20 cellular contexts compared by ENCODE assay signal in the genomic region with DNA sequence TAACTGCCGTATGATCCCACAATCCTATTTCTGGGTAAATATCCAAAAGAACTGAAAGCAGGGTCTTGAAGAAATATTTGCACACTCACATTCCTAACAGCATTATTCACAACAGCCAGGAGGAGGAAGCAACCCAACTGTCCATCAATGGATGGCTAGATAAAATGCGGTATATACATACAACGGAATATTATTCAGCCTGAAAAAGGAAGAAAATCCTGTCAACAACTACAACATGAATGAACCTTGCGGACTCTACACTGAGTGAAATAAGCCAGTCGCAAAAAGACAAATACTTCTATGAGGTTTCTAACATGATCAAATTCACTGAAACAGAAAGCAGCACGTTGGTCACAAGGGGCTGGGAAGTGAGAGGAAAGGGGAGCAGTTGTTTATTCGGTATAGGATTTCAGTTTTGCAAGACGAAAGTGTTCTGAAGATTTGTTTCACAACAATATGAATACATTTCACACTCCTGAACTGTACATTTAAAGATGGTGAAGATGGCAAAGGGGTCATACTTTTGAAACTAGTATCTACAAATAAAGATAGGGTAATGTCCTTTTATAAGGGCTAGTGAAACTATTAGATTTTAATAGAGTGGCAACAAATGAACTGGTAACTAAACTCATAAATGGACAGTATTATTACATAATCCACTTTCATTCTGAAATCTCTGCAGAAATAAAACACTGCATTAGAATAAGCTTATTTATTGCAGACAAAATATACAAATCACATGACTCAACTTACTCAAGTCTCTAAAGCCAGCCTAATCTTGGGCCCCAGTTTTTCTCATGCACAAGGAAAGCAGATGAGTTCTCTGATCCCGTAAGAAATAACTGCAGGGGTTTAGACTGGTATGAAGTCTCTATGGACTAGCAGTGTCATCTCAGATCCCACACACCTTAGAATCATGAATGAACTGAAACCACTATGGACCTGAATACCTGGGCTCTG. TPM values are rescaled to one million over a fixed set of nuclear protein-coding genes. Genes with fewer than 3 reads are reported as not detected.
DNase-seq lines count a peak whose midpoint lies in the region; ATAC-seq and TF ChIP-seq lines count a peak whose summit lies in the region.
"Had no signal": no experiment of that assay in that cellular context is flagged by ENCODE, and none has a peak within 500 bp of the region (broad histone marks: within the 10 kb centered on the region; RNA-seq: fewer than 3 reads in every experiment).

No MANE protein-coding gene starts in this region.

- no peaks in the 10 kb centered on the region for H3K9me2 ChIP-seq in MM.1S (replicated peaks; ENCODE audit: insufficient read depth, low read length)

- peak overlapping the region; percentile 75 for H3K27ac Mint-ChIP-seq in osteocyte (ENCODE audit: unreplicated experiment)
- H3K27ac Mint-ChIP-seq in endodermal cell = no peak overlapping the region
- H3K27ac Mint-ChIP-seq: B cell, H9 had no signal

- H2AFZ ChIP-seq in MM.1S (ENCODE audit: low read length) (no peak overlapping the region), mesenchymal stem cell (ENCODE audit: low read depth, low read length) (no peak overlapping the region)

- peaks cover 38% of the 10 kb centered on the region for H3K4me1 ChIP-seq in MM.1S (ENCODE audit: low read length)
- H3K4me1 ChIP-seq in mesenchymal stem cell (ENCODE audit: control insufficient read depth, insufficient read depth, low read depth, low read length) = peaks cover 1% of the 10 kb centered on the region
- no peaks in the 10 kb centered on the region for H3K4me1 ChIP-seq in endodermal cell (ENCODE audit: control insufficient read depth, insufficient read depth, low read length)

- no peak overlapping the region for H2BK5ac ChIP-seq in mesenchymal stem cell (ENCODE audit: low read depth, low read length, poor library complexity, severe bottlenecking)

- no peaks in the 10 kb centered on the region for H3K27me3 Mint-ChIP-seq in osteocyte (ENCODE audit: unreplicated experiment)
- no peaks in the 10 kb centered on the region for H3K27me3 Mint-ChIP-seq in endodermal cell (ENCODE audit: insufficient read depth)
- H3K27me3 Mint-ChIP-seq: B cell had no signal

- no peak overlapping the region for H2BK120ac ChIP-seq in mesenchymal stem cell (ENCODE audit: low read depth, low read length)

- no peak overlapping the region for H3K9ac ChIP-seq in MM.1S (ENCODE audit: low read length)
- H3K9ac ChIP-seq in mesenchymal stem cell (ENCODE audit: low read length) = no peak overlapping the region
- no peak overlapping the region for H3K9ac ChIP-seq in endodermal cell (ENCODE audit: extremely low read depth, low read length, poor library complexity, severe bottlenecking)

- no peak overlapping the region for H3K18ac ChIP-seq in mesenchymal stem cell (ENCODE audit: low read depth in 1 of 2, low read length in 2 of 2)

- H3K9me3 Mint-ChIP-seq in osteocyte (ENCODE audit: unreplicated experiment) (no peaks in the 10 kb centered on the region), endodermal cell (no peaks in the 10 kb centered on the region)
- H3K9me3 Mint-ChIP-seq: H9 had no signal

- no peak overlapping the region for H2BK12ac ChIP-seq in mesenchymal stem cell (ENCODE audit: low read length in 2 of 2)

- H3K14ac ChIP-seq in mesenchymal stem cell (ENCODE audit: low read length in 2 of 2) = no peak overlapping the region

- H3K9me3 ChIP-seq in MM.1S (replicated peaks; ENCODE audit: insufficient read depth, low read length) (no peaks in the 10 kb centered on the region), mesenchymal stem cell (ENCODE audit: control insufficient read depth, low read length) (no peaks in the 10 kb centered on the region), endodermal cell (ENCODE audit: control insufficient read depth, low read length) (peaks cover under 1% of the 10 kb centered on the region)
- H3K9me3 ChIP-seq: heart left ventricle, tibial nerve had no signal

- H3F3A ChIP-seq in MM.1S (ENCODE audit: insufficient read depth, low read length) = peaks cover 34% of the 10 kb centered on the region

- peaks cover 54% of the 10 kb centered on the region for H3K36me3 Mint-ChIP-seq in osteocyte (ENCODE audit: unreplicated experiment)
- H3K36me3 Mint-ChIP-seq in endodermal cell (ENCODE audit: low read depth) = peaks cover 55% of the 10 kb centered on the region

- H3K23ac ChIP-seq in mesenchymal stem cell (ENCODE audit: low read length in 2 of 2) = no peak overlapping the region

- peaks cover 17% of the 10 kb centered on the region for H3K36me3 ChIP-seq in MM.1S (replicated peaks; ENCODE audit: insufficient read depth, low read length)
- H3K36me3 ChIP-seq in mesenchymal stem cell (ENCODE audit: control insufficient read depth in 1 of 2, insufficient read depth in 2 of 2, low read depth in 1 of 2, low read length in 2 of 2) = peaks cover 9 to 60% of the 10 kb centered on the region in 2 experiments
- peaks cover 78% of the 10 kb centered on the region for H3K36me3 ChIP-seq in endodermal cell (ENCODE audit: control insufficient read depth, insufficient read depth, low read length)

- 90% methylated on average over 7 of the region's 9 CpGs for WGBS in mesenchymal stem cell
- WGBS in endodermal cell (ENCODE audit: insufficient coverage in 1 of 2, insufficient read length in 1 of 2), 2 experiments = 97% methylated on average over 5 to 9 of the region's 9 CpGs

- TF ChIP-seq CTCF in MM.1S (IDR thresholded peaks at IDR 0.05; ENCODE audit: low read length) (no peak), choroid plexus epithelial cell (conservative IDR thresholded peaks at IDR 0.05; ENCODE audit: low read depth, low read length) (no peak), osteocyte (IDR thresholded peaks at IDR 0.05) (no peak), endodermal cell (conservative IDR thresholded peaks at IDR 0.05) (no peak)

- 0 out of 2 replicates have a peak, but pooled peaks cover 8% of the 10 kb centered on the region for H4K20me1 ChIP-seq in MM.1S (ENCODE audit: insufficient read depth, low read length)

- no peak overlapping the region for H4K91ac ChIP-seq in mesenchymal stem cell (ENCODE audit: low read length)

- DNase-seq in MM.1S (peak; percentile 52), choroid plexus epithelial cell (ENCODE audit: low read depth) (peak; percentile 76), osteocyte (ENCODE audit: extremely low spot score, unreplicated experiment) (no peak), mesenchymal stem cell (no peak), C1 segment of cervical spinal cord (lab: John Stamatoyannopoulos, UW) (no peak), endodermal cell (no peak)
- DNase-seq: activated CD4-positive, alpha-beta T cell treated with anti-CD3 and anti-CD28 coated beads for 48 hours; amniotic stem cell; H9; heart left ventricle; Kasumi-1; kidney glomerular epithelial cell; NCI-H1436 treated with DMSO at 0.1 percent for 48 hours; NCI-H446 treated with DMSO at 0.1 percent for 48 hours; SHP77 treated with DMSO at 0.1 percent for 48 hours; stimulated activated CD4-positive, alpha-beta T cell treated with anti-CD3 and anti-CD28 coated beads, Interleukin-4, amount 100 ng/mL, for 4 hours had no signal

- H2AK5ac ChIP-seq in mesenchymal stem cell (ENCODE audit: low read length, severe bottlenecking) = no peak overlapping the region

- H4K8ac ChIP-seq in mesenchymal stem cell (ENCODE audit: low read length) = no peak overlapping the region

- H3K4me2 ChIP-seq in MM.1S (ENCODE audit: low read depth, low read length) = peak overlapping the region; percentile 23
- H3K4me2 ChIP-seq in mesenchymal stem cell (ENCODE audit: low read length, poor library complexity, severe bottlenecking) = no peak overlapping the region

- H3K27me3 ChIP-seq in MM.1S (replicated peaks; ENCODE audit: insufficient read depth, low read length) = no peaks in the 10 kb centered on the region
- H3K27me3 ChIP-seq in mesenchymal stem cell (ENCODE audit: control insufficient read depth in 1 of 2, insufficient read depth in 1 of 2, low read length in 2 of 2) = no peaks in the 10 kb centered on the region
- no peaks in the 10 kb centered on the region for H3K27me3 ChIP-seq in endodermal cell (ENCODE audit: control insufficient read depth, insufficient read depth, low read length, poor library complexity, severe bottlenecking)
- H3K27me3 ChIP-seq: heart left ventricle, tibial nerve had no signal

- H2BK15ac ChIP-seq in mesenchymal stem cell (ENCODE audit: low read depth, poor library complexity, severe bottlenecking) = no peak overlapping the region

- H3K27ac ChIP-seq in MM.1S (ENCODE audit: low read length) (peak overlapping the region; percentile 4; the same call in 1 of the 2 replicates), mesenchymal stem cell (ENCODE audit: low read length, poor library complexity, severe bottlenecking) (no peak overlapping the region), endodermal cell (ENCODE audit: low read depth, low read length) (no peak overlapping the region)
- H3K27ac ChIP-seq: coronary artery, heart left ventricle, tibial nerve had no signal

- H3K4me3 ChIP-seq in MM.1S (ENCODE audit: low read length) (no peak overlapping the region), choroid plexus epithelial cell (ENCODE audit: low read depth, low read length) (no peak overlapping the region), mesenchymal stem cell (ENCODE audit: insufficient read depth in 1 of 2, low read depth in 1 of 2, low read length in 2 of 2) (no peak overlapping the region), endodermal cell (ENCODE audit: low read length) (no peak overlapping the region)
- H3K4me3 ChIP-seq: coronary artery, heart left ventricle, tibial nerve had no signal

- peaks cover 68% of the 10 kb centered on the region for H3K79me2 ChIP-seq in MM.1S (ENCODE audit: low read length)

- H3K79me1 ChIP-seq in mesenchymal stem cell (replicated peaks; ENCODE audit: low read length, poor library complexity, severe bottlenecking) = no peaks in the 10 kb centered on the region

- no peak overlapping the region for H3K4ac ChIP-seq in mesenchymal stem cell (ENCODE audit: low read depth in 1 of 2, low read length in 2 of 2)

- H3K4me3 Mint-ChIP-seq in osteocyte (ENCODE audit: unreplicated experiment) (no peak overlapping the region), endodermal cell (no peak overlapping the region)
- H3K4me3 Mint-ChIP-seq: B cell, H9 had no signal

- peak; percentile 45 for ATAC-seq in GM19351 (IDR thresholded peaks at IDR 0.05; ENCODE audit: unreplicated experiment)
- ATAC-seq: heart left ventricle had no signal

- H3K4me1 Mint-ChIP-seq in osteocyte (ENCODE audit: unreplicated experiment) (peaks cover 72% of the 10 kb centered on the region), endodermal cell (peaks cover 11% of the 10 kb centered on the region)

RNA-seq across cellular contexts. Expression of gene DLG1, which starts 6.0 kb away (rescaled TPM):
- total RNA-seq in osteocyte (168 and 171 TPM in 2 replicates), endodermal cell (10 to 100 TPM; 78.7 to 96.9 TPM)
- polyA plus RNA-seq in mesenchymal stem cell (2013, experiment 1 of 2) = 41.4 TPM
- polyA plus RNA-seq in mesenchymal stem cell (2013, experiment 2 of 2) = 40.1 TPM
- 68.2 TPM for polyA plus RNA-seq in endodermal cell (2013, experiment 1 of 2)
- polyA plus RNA-seq in endodermal cell (2013, experiment 2 of 2) = 64.7 TPM

Comparison
In these comparisons a context has a peak if more than half of its experiments do, and no peak if none do; other contexts are left out.
1. DNase-seq: peak in MM.1S (single experiment) and choroid plexus epithelial cell (single experiment); none in osteocyte (single experiment), mesenchymal stem cell (single experiment), C1 segment of cervical spinal cord (0 of 14) and endodermal cell (single experiment).